ENCODE assay signal across 6 cellular contexts in genomic region chr11:46675288-46675851, GRCh38. TPM values are rescaled to one million over a fixed set of nuclear protein-coding genes. Genes with fewer than 3 reads are reported as not detected.
A peak's percentile ranks its signal among the peaks of the same experiment; 100 is the strongest.
DNase-seq lines count a peak whose midpoint lies in the region; ATAC-seq and TF ChIP-seq lines count a peak whose summit lies in the region.

No MANE protein-coding gene starts in this region.

- peaks cover 17% of the 10 kb centered on the region for H3K36me3 Mint-ChIP-seq in activated CD8-positive, alpha-beta memory T cell treated with anti-CD3 and anti-CD28 coated beads, Interleukin-2, amount 10 ng/mL, durations not matched to agents 7 days and 5 days
- H3K36me3 Mint-ChIP-seq in endothelial cell (ENCODE audit: low read depth, unreplicated experiment), result peaks cover 36% of the 10 kb centered on the region

- WGBS in thymus, result 85% methylated on average over 4 of the region's 4 CpGs

- no peak overlapping the region for H3K4me3 Mint-ChIP-seq in activated CD8-positive, alpha-beta memory T cell treated with anti-CD3 and anti-CD28 coated beads, Interleukin-2, amount 10 ng/mL, durations not matched to agents 7 days and 5 days
- no peak overlapping the region for H3K4me3 Mint-ChIP-seq in endothelial cell (ENCODE audit: unreplicated experiment)

- H3K27ac Mint-ChIP-seq in activated CD8-positive, alpha-beta memory T cell treated with anti-CD3 and anti-CD28 coated beads, Interleukin-2, amount 10 ng/mL, durations not matched to agents 7 days and 5 days, result peak overlapping the region; percentile 81
- H3K27ac Mint-ChIP-seq in endothelial cell (ENCODE audit: unreplicated experiment), result no peak overlapping the region

- H3K4me1 ChIP-seq in cardiac muscle cell (ENCODE audit: low read depth) (peaks cover 14% of the 10 kb centered on the region), thymus (ENCODE audit: control insufficient read depth, insufficient read depth, low read length) (peaks cover 31% of the 10 kb centered on the region)

- no peak for ATAC-seq in activated CD8-positive, alpha-beta memory T cell treated with anti-CD3 and anti-CD28 coated beads, Interleukin-2, amount 10 ng/mL, durations not matched to agents 7 days and 5 days

- no peaks in the 10 kb centered on the region for H3K27me3 Mint-ChIP-seq in activated CD8-positive, alpha-beta memory T cell treated with anti-CD3 and anti-CD28 coated beads, Interleukin-2, amount 10 ng/mL, durations not matched to agents 7 days and 5 days
- H3K27me3 Mint-ChIP-seq in endothelial cell (ENCODE audit: unreplicated experiment), result peaks cover 14% of the 10 kb centered on the region

- no peak overlapping the region for H3K4me3 ChIP-seq in cardiac muscle cell
- H3K4me3 ChIP-seq in thymus (ENCODE audit: low read length), result no peak overlapping the region

- peaks cover 49% of the 10 kb centered on the region for H3K4me1 Mint-ChIP-seq in activated CD8-positive, alpha-beta memory T cell treated with anti-CD3 and anti-CD28 coated beads, Interleukin-2, amount 10 ng/mL, durations not matched to agents 7 days and 5 days
- peaks cover 39% of the 10 kb centered on the region for H3K4me1 Mint-ChIP-seq in endothelial cell (ENCODE audit: unreplicated experiment)

- H3K27me3 ChIP-seq in cardiac muscle cell (no peaks in the 10 kb centered on the region), thymus (ENCODE audit: control insufficient read depth, insufficient read depth) (no peaks in the 10 kb centered on the region)

- TF ChIP-seq CTCF in cardiac muscle cell (IDR thresholded peaks at IDR 0.05; ENCODE audit: low read depth, low read length) (no peak), endothelial cell (IDR thresholded peaks at IDR 0.05; ENCODE audit: unreplicated experiment) (no peak)

- H3K9me3 ChIP-seq in cardiac muscle cell (ENCODE audit: low read depth) (no peaks in the 10 kb centered on the region), thymus (ENCODE audit: control insufficient read depth) (no peaks in the 10 kb centered on the region)

- no peaks in the 10 kb centered on the region for H3K9me3 Mint-ChIP-seq in activated CD8-positive, alpha-beta memory T cell treated with anti-CD3 and anti-CD28 coated beads, Interleukin-2, amount 10 ng/mL, durations not matched to agents 7 days and 5 days (ENCODE audit: low read depth)
- no peaks in the 10 kb centered on the region for H3K9me3 Mint-ChIP-seq in endothelial cell (ENCODE audit: unreplicated experiment)

- no peak for DNase-seq in activated CD8-positive, alpha-beta memory T cell treated with anti-CD3 and anti-CD28 coated beads, Interleukin-2, amount 10 ng/mL, durations not matched to agents 7 days and 5 days
- no peak for DNase-seq in activated CD8-positive, alpha-beta memory T cell treated with anti-CD3 and anti-CD28 coated beads, Interleukin-2, amount 50 U/mL, for 48 hours
- DNase-seq in cardiac muscle cell (ENCODE audit: low read depth in 1 of 2, low spot score in 1 of 2) (peak in 1 of 2 donors; percentile 62), endothelial cell (ENCODE audit: low spot score) (no peak)
- DNase-seq in stimulated activated CD4-positive, alpha-beta T cell treated with anti-CD3 and anti-CD28 coated beads, Interleukin-1b, Interleukin-23, amount 100 ng/mL, for 48 hours, result no peak

- CTCF ChIA-PET in activated CD8-positive, alpha-beta memory T cell treated with anti-CD3 and anti-CD28 coated beads, Interleukin-2, amount 10 ng/mL, durations not matched to agents 7 days and 5 days (lab: Charles Lee), result interaction anchor here (1.3 kb wide), 1 partner anchor 12 kb away, joined by 3 read pairs; no protein-coding TSS in a partner anchor

- peaks cover 47% of the 10 kb centered on the region for H3K36me3 ChIP-seq in cardiac muscle cell
- H3K36me3 ChIP-seq in thymus (ENCODE audit: control insufficient read depth, insufficient read depth), result peaks cover 65% of the 10 kb centered on the region

- peak overlapping the region; percentile 90 for H3K27ac ChIP-seq in cardiac muscle cell
- peak overlapping the region; percentile 71 for H3K27ac ChIP-seq in thymus (ENCODE audit: low read depth)

RNA-seq across cellular contexts. Expression of gene ARHGAP1, which starts 25.0 kb away (rescaled TPM):
- 10 to 100 TPM; 61.9 to 68.5 TPM for total RNA-seq in activated CD8-positive, alpha-beta memory T cell treated with anti-CD3 and anti-CD28 coated beads, Interleukin-2, amount 10 ng/mL, durations not matched to agents 7 days and 5 days
- total RNA-seq in cardiac muscle cell, result 59.3 and 76.9 TPM in 2 replicates
- 108 and 149 TPM in 2 replicates for polyA plus RNA-seq in cardiac muscle cell
- 24.9 TPM for polyA plus RNA-seq in thymus
- total RNA-seq in endothelial cell (ENCODE audit: unreplicated experiment), result 69.5 TPM

RNA-seq across cellular contexts. Expression of gene ZNF408, which starts 25.5 kb away (rescaled TPM):
- total RNA-seq in activated CD8-positive, alpha-beta memory T cell treated with anti-CD3 and anti-CD28 coated beads, Interleukin-2, amount 10 ng/mL, durations not matched to agents 7 days and 5 days, result 10 to 100 TPM; 12.6 to 15.0 TPM
- 15.4 and 23.7 TPM in 2 replicates for total RNA-seq in cardiac muscle cell
- polyA plus RNA-seq in cardiac muscle cell, result 16.8 and 23.1 TPM in 2 replicates
- polyA plus RNA-seq in thymus, result 8.1 TPM
- total RNA-seq in endothelial cell (ENCODE audit: unreplicated experiment), result 23.2 TPM

RNA-seq across cellular contexts. Expression of gene F2, which starts 43.6 kb away (rescaled TPM):
- total RNA-seq in activated CD8-positive, alpha-beta memory T cell treated with anti-CD3 and anti-CD28 coated beads, Interleukin-2, amount 10 ng/mL, durations not matched to agents 7 days and 5 days, result not detected
- 0.25 TPM in 1 of 2 replicates, not detected in the other for total RNA-seq in cardiac muscle cell
- polyA plus RNA-seq in cardiac muscle cell, result 0.27 TPM in 1 of 2 replicates, not detected in the other
- 0.07 TPM for polyA plus RNA-seq in thymus
- 4.4 TPM for total RNA-seq in endothelial cell (ENCODE audit: unreplicated experiment)

RNA-seq across cellular contexts. Expression of gene ATG13, which starts 58.0 kb away (rescaled TPM):
- 10 to 100 TPM; 64.0 to 72.9 TPM for total RNA-seq in activated CD8-positive, alpha-beta memory T cell treated with anti-CD3 and anti-CD28 coated beads, Interleukin-2, amount 10 ng/mL, durations not matched to agents 7 days and 5 days
- 78.5 and 108 TPM in 2 replicates for total RNA-seq in cardiac muscle cell
- 56.8 and 61.9 TPM in 2 replicates for polyA plus RNA-seq in cardiac muscle cell
- polyA plus RNA-seq in thymus, result 32.0 TPM
- 85.6 TPM for total RNA-seq in endothelial cell (ENCODE audit: unreplicated experiment)

RNA-seq across cellular contexts. Expression of gene HARBI1, which starts 58.3 kb away (rescaled TPM):
- total RNA-seq in activated CD8-positive, alpha-beta memory T cell treated with anti-CD3 and anti-CD28 coated beads, Interleukin-2, amount 10 ng/mL, durations not matched to agents 7 days and 5 days, result 1 to 10 TPM; 5.9 to 6.6 TPM
- 2.2 and 3.8 TPM in 2 replicates for total RNA-seq in cardiac muscle cell
- polyA plus RNA-seq in cardiac muscle cell, result 6.9 and 9.8 TPM in 2 replicates
- 3.6 TPM for polyA plus RNA-seq in thymus
- total RNA-seq in endothelial cell (ENCODE audit: unreplicated experiment), result 6.1 TPM
